8 cellular contexts compared by ENCODE assay signal in the genomic region with DNA sequence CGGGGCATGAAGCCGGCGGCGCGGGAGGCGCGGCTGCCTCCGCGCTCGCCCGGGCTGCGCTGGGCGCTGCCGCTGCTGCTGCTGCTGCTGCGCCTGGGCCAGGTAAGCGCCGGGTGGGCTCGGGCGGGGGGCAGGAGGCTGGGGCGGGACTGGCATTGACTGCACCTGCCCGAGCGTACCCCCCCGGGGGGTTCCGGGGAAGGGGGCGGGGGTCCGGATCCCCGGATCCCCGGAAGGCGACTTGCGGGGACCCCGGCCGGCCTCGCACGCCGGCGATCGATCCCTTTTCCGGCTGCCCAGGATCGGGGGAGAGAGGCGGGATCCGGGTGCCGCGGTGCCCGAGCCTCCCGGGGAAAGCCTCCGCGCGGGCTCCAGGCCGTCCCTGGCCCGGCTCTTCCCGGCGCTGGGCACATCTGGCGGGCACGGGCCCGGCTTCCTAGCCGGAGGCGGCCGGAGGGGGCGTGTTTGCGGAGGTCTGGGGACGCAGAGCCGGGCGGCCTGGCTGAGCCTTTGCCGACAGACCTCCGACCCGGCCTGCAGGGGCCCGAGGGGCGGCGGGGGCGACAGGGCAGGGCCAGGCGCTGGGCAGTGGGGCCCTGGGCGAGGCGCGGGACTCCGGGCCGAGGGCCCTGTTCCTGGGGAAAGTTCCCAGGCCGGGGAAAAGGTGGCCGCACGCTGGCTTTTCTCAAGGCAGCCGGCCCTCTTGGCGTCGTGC. TPM values are rescaled to one million over a fixed set of nuclear protein-coding genes. Genes with fewer than 3 reads are reported as not detected.
A peak's percentile ranks its signal among the peaks of the same experiment; 100 is the strongest.
DNase-seq lines count a peak whose midpoint lies in the region; ATAC-seq, FAIRE-seq and TF ChIP-seq lines count a peak whose summit lies in the region.

No MANE protein-coding gene starts in this region.

- DNase-seq in stimulated activated CD4-positive, alpha-beta T cell treated with anti-CD3 and anti-CD28 coated beads, Interleukin-15, amount 100 ng/mL, for 24 hours: peak; percentile 54
- DNase-seq in stimulated activated CD4-positive, alpha-beta T cell treated with anti-CD3 and anti-CD28 coated beads, Interleukin-4, amount 100 ng/mL, for 4 hours: no peak
- DNase-seq in NT2/D1 (ENCODE audit: low read depth, low spot score) (no peak), K562 (ENCODE audit: extremely low read depth in 1 of 4, low spot score in 3 of 4) (peak in 3 of 4 experiments; percentile 51 to 58 (median 58)), iPS-NIHi11 (ENCODE audit: low spot score) (peak; percentile 80), KBM-7 (no peak)

- no peak for FAIRE-seq in K562 (lab: Jason Lieb, UNC)

- CTCF ChIA-PET in K562 (lab: Yijun Ruan, JAX; ENCODE audit: low intra/inter-chr PET ratio): interaction anchor here (0.8 kb wide), 1 partner anchor 19 kb away, joined by 6 read pairs; no protein-coding TSS in a partner anchor

- no peaks in the 10 kb centered on the region for H3K9me1 ChIP-seq in K562 (ENCODE audit: control insufficient read depth, insufficient read depth, low read length)

- H4K20me1 ChIP-seq in K562 (replicated peaks; ENCODE audit: control insufficient read depth, insufficient read depth, low read length): no peaks in the 10 kb centered on the region

- WGBS in K562 (ENCODE audit: insufficient coverage, low coverage, missing lambda C conversion rate): 0% methylated on average over 36 of the region's 82 CpGs

- no TSS peak for BruUV-seq in K562 (replicated peaks; lab: Mats Ljungman, UMichigan)

- H3K4me1 ChIP-seq in NT2/D1 (ENCODE audit: insufficient read depth, insufficient read length) (peaks cover 9% of the 10 kb centered on the region), K562 (replicated peaks in 1 of 2; ENCODE audit: control insufficient read depth in 2 of 2, insufficient read depth in 2 of 2, low read length in 2 of 2) (peaks cover 30 to 33% of the 10 kb centered on the region in 2 experiments), skeletal muscle tissue (ENCODE audit: control insufficient read depth in 3 of 3, insufficient read depth in 3 of 3, low read length in 3 of 3) (peaks cover 10 to 20% (median 12%) of the 10 kb centered on the region in 3 donors)

- H3K9me3 ChIP-seq in NT2/D1 (ENCODE audit: insufficient read depth, low read length) (no peaks in the 10 kb centered on the region), K562 (replicated peaks; ENCODE audit: control insufficient read depth, insufficient read depth, low read depth, low read length) (no peaks in the 10 kb centered on the region), skeletal muscle tissue (ENCODE audit: control insufficient read depth in 3 of 3, low read length in 3 of 3) (no peaks in the 10 kb centered on the region)

- ATAC-seq in HG02852 (IDR thresholded peaks at IDR 0.05; ENCODE audit: unreplicated experiment): peak; percentile 55
- peak; percentile 63 for ATAC-seq in K562

- H3K27me3 ChIP-seq in NT2/D1 (ENCODE audit: insufficient read depth, insufficient read length) (peaks cover 5% of the 10 kb centered on the region), K562 (ENCODE audit: control insufficient read depth in 2 of 2, insufficient read depth in 2 of 2, low read length in 2 of 2) (peaks cover 0 to 2% of the 10 kb centered on the region in 2 experiments; a peak in 1 of 5 replicates), skeletal muscle tissue (ENCODE audit: control insufficient read depth in 3 of 3, insufficient read depth in 3 of 3, low read length in 3 of 3) (peaks cover 0 to 5% (median 0%) of the 10 kb centered on the region in 3 donors)

- H3K79me2 ChIP-seq in K562 (ENCODE audit: control insufficient read depth, insufficient read depth, low read length): peaks cover 23% of the 10 kb centered on the region; the same call in 2 of the 3 replicates

- H3K27ac ChIP-seq in K562 (ENCODE audit: extremely low read depth, low read depth, low read length) (peak overlapping the region; percentile 62; the same call in 2 of the 3 replicates), skeletal muscle tissue (ENCODE audit: low read depth, low read length) (no peak overlapping the region)

- in situ Hi-C loops in K562 (cut with MboI): no loop called here
- in situ Hi-C loops in KBM-7 (cut with MboI; ENCODE audit: low pct_unique_long_range_greater_than_20kb, low sequenced_read_pairs): no loop called here

- TF ChIP-seq CTCF in K562 (IDR thresholded peaks at IDR 0.05 in 2 of 3, conservative IDR thresholded peaks at IDR 0.05 in 1 of 3; ENCODE audit: insufficient read depth in 2 of 3, low read depth in 1 of 3, low read length in 3 of 3): peak in 1 of 3 experiments; percentile 22; a peak in 1 of 6 replicates

- peak overlapping the region; percentile 64 for H3K4me3 ChIP-seq in NT2/D1 (ENCODE audit: insufficient read length, low read depth)
- peak overlapping the region; percentile 61 for H3K4me3 ChIP-seq in K562
- peak overlapping the region; percentile 62 to 72 (median 63) for H3K4me3 ChIP-seq in skeletal muscle tissue (ENCODE audit: low read length in 3 of 3)

- peaks cover 12% of the 10 kb centered on the region for H3K36me3 ChIP-seq in NT2/D1 (ENCODE audit: insufficient read depth, insufficient read length, low read length)
- H3K36me3 ChIP-seq in K562 (ENCODE audit: control insufficient read depth, insufficient read depth, low read length): 0 out of 3 replicates have a peak, but pooled peaks cover 6% of the 10 kb centered on the region
- H3K36me3 ChIP-seq in skeletal muscle tissue (ENCODE audit: control insufficient read depth in 3 of 3, insufficient read depth in 3 of 3, low read length in 3 of 3): no peaks in the 10 kb centered on the region

- H3K9ac ChIP-seq in NT2/D1 (ENCODE audit: insufficient read length, low read depth) (peak overlapping the region; percentile 87), K562 (ENCODE audit: insufficient read depth in 1 of 2, low read depth in 2 of 2, low read length in 2 of 2) (peak overlapping the region; percentile 63 to 91), skeletal muscle tissue (ENCODE audit: low read depth in 1 of 3, low read length in 3 of 3) (peak overlapping the region in 2 of 3 donors; percentile 62 to 74)

- TF ChIP-seq RAD21 in K562 (CRISPR knock-in tag; conservative IDR thresholded peaks at IDR 0.05 in 1 of 2, IDR thresholded peaks at IDR 0.05 in 1 of 2): no peak; a peak in 1 of 4 replicates

- TF ChIP-seq EP300 in K562 (IDR thresholded peaks at IDR 0.05; ENCODE audit: low read length): no peak

- TF ChIP-seq POLR2A in K562 (conservative IDR thresholded peaks at IDR 0.05): no peak

- H3K4me2 ChIP-seq in K562 (ENCODE audit: insufficient read depth, low read length): peak overlapping the region; percentile 68; the same call in 1 of the 2 replicates

- peak overlapping the region; percentile 80 for H2AFZ ChIP-seq in K562 (ENCODE audit: low read depth, low read length)

- POLR2A ChIA-PET in K562 (lab: Yijun Ruan, JAX): no interaction called here

- intact Hi-C loops in K562 (cut with micrococcal nuclease): no loop called here

TF ChIP-seq in K562, 482 proteins besides CTCF, POLR2A, EP300 and RAD21 (continues in another document):
- no peak for TF ChIP-seq SRF (CRISPR knock-in tag; IDR thresholded peaks at IDR 0.05)
- no peak for TF ChIP-seq KAT8 (IDR thresholded peaks at IDR 0.05; ENCODE audit: low read depth)
- TF ChIP-seq E2F3 (CRISPR knock-in tag; IDR thresholded peaks at IDR 0.05): no peak
- TF ChIP-seq HDAC3 (IDR thresholded peaks at IDR 0.05; ENCODE audit: borderline replicate concordance, partially characterized antibody): no peak
- TF ChIP-seq CREB1 (IDR thresholded peaks at IDR 0.05): no peak
- TF ChIP-seq CREB1 (CRISPR knock-in tag; IDR thresholded peaks at IDR 0.05): 0 out of 2 replicates have a peak, but pooled peaks have one; percentile 16
- TF ChIP-seq FOXA1 (IDR thresholded peaks at IDR 0.05; ENCODE audit: borderline replicate concordance): no peak
- no peak for TF ChIP-seq FOS (IDR thresholded peaks at IDR 0.05; ENCODE audit: extremely low read depth, insufficient read length)
- TF ChIP-seq, protein P1, sequence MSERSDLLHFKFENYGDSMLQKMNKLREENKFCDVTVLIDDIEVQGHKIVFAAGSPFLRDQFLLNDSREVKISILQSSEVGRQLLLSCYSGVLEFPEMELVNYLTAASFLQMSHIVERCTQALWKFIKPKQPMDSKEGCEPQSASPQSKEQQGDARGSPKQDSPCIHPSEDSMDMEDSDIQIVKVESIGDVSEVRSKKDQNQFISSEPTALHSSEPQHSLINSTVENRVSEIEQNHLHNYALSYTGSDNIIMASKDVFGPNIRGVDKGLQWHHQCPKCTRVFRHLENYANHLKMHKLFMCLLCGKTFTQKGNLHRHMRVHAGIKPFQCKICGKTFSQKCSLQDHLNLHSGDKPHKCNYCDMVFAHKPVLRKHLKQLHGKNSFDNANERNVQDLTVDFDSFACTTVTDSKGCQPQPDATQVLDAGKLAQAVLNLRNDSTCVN (CRISPR knock-in tag; IDR thresholded peaks at IDR 0.05): no peak

RNA-seq across cellular contexts. Expression of a gene that starts 0.7 kb away (rescaled TPM):
- 6.8 and 11.6 TPM in 2 replicates for total RNA-seq in K562 (2011; cell fraction: chromatin; rRNA removed; ENCODE audit: low replicate concordance)
- 3.7 and 3.8 TPM in 2 replicates for total RNA-seq in K562 (2011; cell fraction: nucleolus; rRNA removed)
- 6.5 and 12.5 TPM in 2 replicates for total RNA-seq in K562 (2011; cell fraction: nucleoplasm; rRNA removed)
- total RNA-seq in K562 (2014; rRNA removed) (3.8 and 5.0 TPM in 2 replicates), K562 (2014; rRNA removed; fragmentation: Illumina TruSeq; extraction: Trizol) (6.7 and 7.1 TPM in 2 replicates), K562 (2015; rRNA removed; fragmentation: Illumina TruSeq; extraction: Trizol) (7.1 TPM in 2 replicates), K562 (2021) (10.2 and 10.7 TPM in 2 replicates), skeletal muscle tissue (6.3 TPM)
- polyA plus RNA-seq in K562 (2011; rRNA removed) (3.8 and 4.8 TPM in 2 replicates), K562 (2014; fragmentation: Illumina TruSeq; extraction: Trizol) (5.7 and 5.8 TPM in 2 replicates), K562 (2014; fragmentation: Nextera tagmentation; extraction: Ambion mirVana) (under 1 TPM; 0.56 to 0.65 TPM), K562 (2014; rRNA removed) (3.5 and 4.0 TPM in 2 replicates)
- 3.3 and 3.5 TPM in 2 replicates for polyA plus RNA-seq in K562 (2011; cell fraction: cytosol; rRNA removed)
- polyA plus RNA-seq in K562 (2011; cell fraction: nucleus; rRNA removed): 2.5 and 3.5 TPM in 2 replicates
- 4.9 and 6.3 TPM in 2 replicates for polyA plus RNA-seq in K562 (2012)
- 3.3 and 4.6 TPM in 2 replicates for polyA minus RNA-seq in K562 (2011; rRNA and poly(A)+ RNA removed)
- polyA minus RNA-seq in K562 (2011; cell fraction: cytosol; rRNA and poly(A)+ RNA removed): 2.5 and 3.1 TPM in 2 replicates
- polyA minus RNA-seq in K562 (2011; cell fraction: nucleus; rRNA and poly(A)+ RNA removed): 1.5 and 2.2 TPM in 2 replicates

Comparison
In these comparisons a context has a peak if more than half of its experiments do, and no peak if none do; other contexts are left out.
1. DNase-seq: peak in stimulated activated CD4-positive, alpha-beta T cell treated with anti-CD3 and anti-CD28 coated beads, Interleukin-15, amount 100 ng/mL, for 24 hours (single experiment), K562 (3 of 4) and iPS-NIHi11 (single experiment); none in stimulated activated CD4-positive, alpha-beta T cell treated with anti-CD3 and anti-CD28 coated beads, Interleukin-4, amount 100 ng/mL, for 4 hours (0 of 2), NT2/D1 (single experiment) and KBM-7 (single experiment).
2. Peak in every context shown above with its lines, with median percentiles within 50 percentile points of each other: H3K4me3 ChIP-seq and H3K9ac ChIP-seq.